In the genomic region with DNA sequence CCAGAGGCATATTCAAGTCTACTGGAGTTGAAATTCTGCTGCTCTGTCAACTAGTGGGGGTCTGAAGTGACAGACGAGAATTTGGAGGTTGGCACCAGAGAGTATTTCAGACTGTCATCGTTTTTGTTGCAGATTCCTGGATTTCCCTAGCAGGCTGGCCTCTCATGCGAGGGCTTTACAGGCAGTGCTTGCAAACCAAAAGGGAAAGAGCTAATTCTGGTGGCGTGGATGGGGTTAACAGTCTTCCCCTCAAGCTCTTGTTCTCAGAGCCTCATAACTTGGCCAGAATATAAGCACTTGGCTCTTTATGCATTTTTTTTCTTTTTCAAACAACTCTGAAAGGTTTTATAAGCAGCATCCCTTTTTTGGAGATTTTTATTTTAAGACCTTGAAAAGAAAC, we compare ENCODE assay signal across 11 cellular contexts. TPM values are rescaled to one million over a fixed set of nuclear protein-coding genes. Genes with fewer than 3 reads are reported as not detected.
DNase-seq lines count a peak whose midpoint lies in the region; ATAC-seq and TF ChIP-seq lines count a peak whose summit lies in the region.
"Had no signal": no experiment of that assay in that cellular context is flagged by ENCODE, and none has a peak within 500 bp of the region (broad histone marks: within the 10 kb centered on the region; RNA-seq: fewer than 3 reads in every experiment).

A gene with protein sequence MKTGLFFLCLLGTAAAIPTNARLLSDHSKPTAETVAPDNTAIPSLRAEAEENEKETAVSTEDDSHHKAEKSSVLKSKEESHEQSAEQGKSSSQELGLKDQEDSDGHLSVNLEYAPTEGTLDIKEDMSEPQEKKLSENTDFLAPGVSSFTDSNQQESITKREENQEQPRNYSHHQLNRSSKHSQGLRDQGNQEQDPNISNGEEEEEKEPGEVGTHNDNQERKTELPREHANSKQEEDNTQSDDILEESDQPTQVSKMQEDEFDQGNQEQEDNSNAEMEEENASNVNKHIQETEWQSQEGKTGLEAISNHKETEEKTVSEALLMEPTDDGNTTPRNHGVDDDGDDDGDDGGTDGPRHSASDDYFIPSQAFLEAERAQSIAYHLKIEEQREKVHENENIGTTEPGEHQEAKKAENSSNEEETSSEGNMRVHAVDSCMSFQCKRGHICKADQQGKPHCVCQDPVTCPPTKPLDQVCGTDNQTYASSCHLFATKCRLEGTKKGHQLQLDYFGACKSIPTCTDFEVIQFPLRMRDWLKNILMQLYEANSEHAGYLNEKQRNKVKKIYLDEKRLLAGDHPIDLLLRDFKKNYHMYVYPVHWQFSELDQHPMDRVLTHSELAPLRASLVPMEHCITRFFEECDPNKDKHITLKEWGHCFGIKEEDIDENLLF (minus strand): TSS at position 190 of the 400 bp plus-strand sequence. CDS start 29,802 bp downstream, outside the sequence.

- H3K9me3 ChIP-seq in Karpas-422 (ENCODE audit: low read length), result peaks cover 4% of the 10 kb centered on the region; the same call in 1 of the 2 replicates
- peaks cover 0 to 4% (median 0%) of the 10 kb centered on the region in 4 donors for H3K9me3 ChIP-seq in esophagus muscularis mucosa
- no peaks in the 10 kb centered on the region for H3K9me3 ChIP-seq in mesenchymal stem cell (ENCODE audit: control insufficient read depth, low read length)
- peaks cover 0 to 12% (median 10%) of the 10 kb centered on the region in 8 donors for H3K9me3 ChIP-seq in spleen

- DNase-seq in Karpas-422 (no peak), esophagus muscularis mucosa (ENCODE audit: extremely low spot score) (no peak), mesenchymal stem cell (no peak), spleen (no peak), kidney tubule cell (ENCODE audit: low spot score) (no peak), GM19240 (ENCODE audit: insufficient read length, low spot score) (no peak)
- DNase-seq in effector CD4-positive, alpha-beta T cell, result no peak
- DNase-seq: activated T-cell treated with anti-CD3 and anti-CD28 coated beads, Interleukin-2, amount 50 U/mL, for 1 hour; NCI-H748 treated with DMSO at 0.1 percent for 48 hours had no signal

- TF ChIP-seq POLR2A in esophagus muscularis mucosa (IDR thresholded peaks at IDR 0.05; ENCODE audit: low read depth) (peak; percentile 34), spleen (IDR thresholded peaks at IDR 0.05) (no peak)

- no peak within 1 kb of the TSS for H2AK5ac ChIP-seq in mesenchymal stem cell (ENCODE audit: low read length, severe bottlenecking)

- H3K36me3 ChIP-seq in Karpas-422 (ENCODE audit: insufficient read depth, low read length) (no peaks in the 10 kb centered on the region), esophagus muscularis mucosa (peaks cover 0 to 9% (median 3%) of the 10 kb centered on the region in 4 donors), mesenchymal stem cell (ENCODE audit: control insufficient read depth in 1 of 2, insufficient read depth in 2 of 2, low read depth in 1 of 2, low read length in 2 of 2) (no peaks in the 10 kb centered on the region), spleen (no peaks in the 10 kb centered on the region)

- no peaks in the 10 kb centered on the region for H3K9me2 ChIP-seq in Karpas-422 (replicated peaks; ENCODE audit: insufficient read depth, low read length)

- H3K18ac ChIP-seq in mesenchymal stem cell (ENCODE audit: low read depth in 1 of 2, low read length in 2 of 2), result no peak within 1 kb of the TSS

- H4K20me1 ChIP-seq in Karpas-422 (ENCODE audit: insufficient read depth, low read depth, low read length), result no peaks in the 10 kb centered on the region
- H4K20me1 ChIP-seq: BLaER1 treated with 17β-estradiol and CSF1 and Interleukin-3, amounts not matched to agents 10 nM and 100 nM had no signal

- H3K4ac ChIP-seq in mesenchymal stem cell (ENCODE audit: low read depth in 1 of 2, low read length in 2 of 2), result no peak within 1 kb of the TSS

- no peaks in the 10 kb centered on the region for H3K79me2 ChIP-seq in Karpas-422 (ENCODE audit: low read length)

- no peak within 1 kb of the TSS for H4K91ac ChIP-seq in mesenchymal stem cell (ENCODE audit: low read length)

- no peaks in the 10 kb centered on the region for H3K79me1 ChIP-seq in mesenchymal stem cell (replicated peaks; ENCODE audit: low read length, poor library complexity, severe bottlenecking)

- H2BK15ac ChIP-seq in mesenchymal stem cell (ENCODE audit: low read depth, poor library complexity, severe bottlenecking), result no peak within 1 kb of the TSS

- intact Hi-C loops in esophagus muscularis mucosa (cut with DNase I), result no loop called here
- intact Hi-C loops in spleen (cut with DNase I; ENCODE audit: low total_unique reads), result no loop called here

- H4K8ac ChIP-seq in mesenchymal stem cell (ENCODE audit: low read length), result no peak within 1 kb of the TSS

- no peak within 1 kb of the TSS for H2BK12ac ChIP-seq in mesenchymal stem cell (ENCODE audit: low read length in 2 of 2)

- H3K9ac ChIP-seq in Karpas-422 (ENCODE audit: low read length) (no peak within 1 kb of the TSS), mesenchymal stem cell (ENCODE audit: low read length) (peak within 1 kb of the TSS; percentile 34)
- H3K9ac ChIP-seq: BLaER1 treated with 17β-estradiol and CSF1 and Interleukin-3, amounts not matched to agents 10 nM and 100 nM had no signal

- H2AFZ ChIP-seq in Karpas-422 (ENCODE audit: low read length) (no peak within 1 kb of the TSS), mesenchymal stem cell (ENCODE audit: low read depth, low read length) (no peak within 1 kb of the TSS)

- no peak within 1 kb of the TSS for H3K4me3 ChIP-seq in Karpas-422 (ENCODE audit: low read length)
- peak within 1 kb of the TSS; percentile 52 to 72 (median 66) for H3K4me3 ChIP-seq in esophagus muscularis mucosa
- peak within 1 kb of the TSS in 1 of 2 experiments; percentile 46 for H3K4me3 ChIP-seq in mesenchymal stem cell (ENCODE audit: insufficient read depth in 1 of 2, low read depth in 1 of 2, low read length in 2 of 2)
- peak within 1 kb of the TSS in 7 of 8 donors; percentile 4 to 54 (median 26) for H3K4me3 ChIP-seq in spleen
- H3K4me3 ChIP-seq: BLaER1 treated with 17β-estradiol and CSF1 and Interleukin-3, amounts not matched to agents 10 nM and 100 nM had no signal

- H3K4me1 ChIP-seq in Karpas-422 (ENCODE audit: low read length), result peaks cover 33% of the 10 kb centered on the region
- H3K4me1 ChIP-seq in esophagus muscularis mucosa, result peaks cover 15 to 43% (median 42%) of the 10 kb centered on the region in 4 donors
- no peaks in the 10 kb centered on the region for H3K4me1 ChIP-seq in mesenchymal stem cell (ENCODE audit: control insufficient read depth, insufficient read depth, low read depth, low read length)
- peaks cover 0 to 10% (median 0%) of the 10 kb centered on the region in 6 donors for H3K4me1 ChIP-seq in spleen
- H3K4me1 ChIP-seq: BLaER1 treated with 17β-estradiol and CSF1 and Interleukin-3, amounts not matched to agents 10 nM and 100 nM had no signal

- H3K27ac ChIP-seq in Karpas-422 (ENCODE audit: low read length) (no peak within 1 kb of the TSS), esophagus muscularis mucosa (replicated peaks in 1 of 4) (peak within 1 kb of the TSS; percentile 85 to 97 (median 90)), mesenchymal stem cell (ENCODE audit: low read length, poor library complexity, severe bottlenecking) (no peak within 1 kb of the TSS), spleen (peak within 1 kb of the TSS in 7 of 8 donors; percentile 44 to 69 (median 56))
- H3K27ac ChIP-seq: BLaER1 treated with 17β-estradiol and CSF1 and Interleukin-3, amounts not matched to agents 10 nM and 100 nM had no signal

- H3K27me3 ChIP-seq in Karpas-422 (ENCODE audit: low read length) (no peaks in the 10 kb centered on the region), esophagus muscularis mucosa (no peaks in the 10 kb centered on the region), mesenchymal stem cell (ENCODE audit: control insufficient read depth in 1 of 2, insufficient read depth in 1 of 2, low read length in 2 of 2) (no peaks in the 10 kb centered on the region), spleen (replicated peaks in 1 of 7) (no peaks in the 10 kb centered on the region)
- H3K27me3 ChIP-seq: BLaER1 treated with 17β-estradiol and CSF1 and Interleukin-3, amounts not matched to agents 10 nM and 100 nM had no signal

- TF ChIP-seq CTCF in esophagus muscularis mucosa (IDR thresholded peaks at IDR 0.05), result no peak
- TF ChIP-seq CTCF in spleen (IDR thresholded peaks at IDR 0.05 in 8 of 11, conservative IDR thresholded peaks at IDR 0.05 in 3 of 11), result no peak

- no peak within 1 kb of the TSS for H2BK5ac ChIP-seq in mesenchymal stem cell (ENCODE audit: low read depth, low read length, poor library complexity, severe bottlenecking)

- no peak within 1 kb of the TSS for H2BK120ac ChIP-seq in mesenchymal stem cell (ENCODE audit: low read depth, low read length)

- 9% methylated on average over 4 of the region's 4 CpGs for WGBS in esophagus muscularis mucosa
- 53% methylated on average over 4 of the region's 4 CpGs for WGBS in mesenchymal stem cell
- WGBS in spleen, 5 donors, result 63 to 75% (median 68%) methylated on average over 4 of the region's 4 CpGs

- H3K23ac ChIP-seq in mesenchymal stem cell (ENCODE audit: low read length in 2 of 2), result no peak within 1 kb of the TSS

- ATAC-seq in GM21737 (IDR thresholded peaks at IDR 0.05; ENCODE audit: unreplicated experiment), result no peak

- H3K4me2 ChIP-seq in Karpas-422 (ENCODE audit: low read depth, low read length, poor library complexity, severe bottlenecking) (peak within 1 kb of the TSS; percentile 31), mesenchymal stem cell (ENCODE audit: low read length, poor library complexity, severe bottlenecking) (no peak within 1 kb of the TSS)
- H3K4me2 ChIP-seq: BLaER1 treated with 17β-estradiol and CSF1 and Interleukin-3, amounts not matched to agents 10 nM and 100 nM had no signal

- H3K14ac ChIP-seq in mesenchymal stem cell (ENCODE audit: low read length in 2 of 2), result no peak within 1 kb of the TSS

- TF ChIP-seq EP300 in esophagus muscularis mucosa (IDR thresholded peaks at IDR 0.05), result no peak

RNA-seq across cellular contexts. Expression of the gene that starts here (rescaled TPM):
- 0.11 TPM in 1 of 2 replicates, not detected in the other for total RNA-seq in Karpas-422 (2014; rRNA removed; shearing (Covaris generic); ENCODE audit: low replicate concordance)
- total RNA-seq in esophagus muscularis mucosa (1,000 to 10,000 TPM; 1,380 to 2,231 (median 1,856) TPM), spleen (100 to 1,000 TPM in 3 of 7 donors, 10 to 100 TPM in 4; 67.8 to 318 (median 95.8) TPM)
- polyA plus RNA-seq in mesenchymal stem cell (2013, experiment 1 of 2), result 0.03 TPM
- polyA plus RNA-seq in mesenchymal stem cell (2013, experiment 2 of 2), result 0.04 TPM
- polyA plus RNA-seq in spleen, result 100 to 1,000 TPM in 1 of 3 donors, 10 to 100 TPM in 2; 27.2 to 112 (median 54.5) TPM

Comparison
In these comparisons a context has a peak if more than half of its experiments do, and no peak if none do; other contexts are left out.
1. RNA of the gene that starts here (total RNA-seq): 1,380 to 2,231 TPM in esophagus muscularis mucosa and 67.8 to 318 TPM in spleen; 0.11 TPM in Karpas-422; every median in the first group is over 10 times any median in the second.
2. RNA of the gene that starts here (total RNA-seq): 1,380 to 2,231 TPM in esophagus muscularis mucosa; 67.8 to 318 TPM in spleen; every median in the first group is over 4 times any median in the second.
3. H3K27ac ChIP-seq: peak in esophagus muscularis mucosa (4 of 4) and spleen (7 of 8); none in Karpas-422 (single experiment) and mesenchymal stem cell (single experiment).